In the genomic region with DNA sequence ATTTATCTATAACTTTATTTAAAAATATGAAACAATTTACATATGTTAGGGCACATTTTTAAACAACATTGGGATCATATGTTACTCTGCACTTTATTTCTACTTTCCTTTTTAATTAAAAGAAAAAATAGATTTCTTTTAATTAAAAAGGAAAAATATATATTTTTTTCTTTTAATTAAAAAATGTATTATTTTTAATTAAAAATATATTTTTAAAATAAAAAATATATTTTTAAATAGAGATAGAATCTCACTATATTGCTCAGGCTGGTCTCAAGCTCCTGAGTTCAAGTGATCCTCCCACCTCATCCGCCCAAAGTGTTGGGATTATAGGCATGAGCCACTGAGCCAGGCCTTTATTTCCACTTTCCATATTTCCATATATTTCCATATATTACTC, we compare ENCODE assay signal across 30 cellular contexts.
"Had no signal": no experiment of that assay in that cellular context is flagged by ENCODE, and none has a peak within 500 bp of the region (broad histone marks: within the 10 kb centered on the region; RNA-seq: fewer than 3 reads in every experiment).

No MANE protein-coding gene starts in this region.

- H3K36me3 ChIP-seq: SJSA1 had no signal

- DNase-seq: activated CD4-positive, alpha-beta memory T cell treated with anti-CD3 and anti-CD28 coated beads, Interleukin-2, amount 10 ng/mL, durations not matched to agents 7 days and 5 days; activated CD4-positive, alpha-beta T cell treated with anti-CD3 and anti-CD28 coated beads for 1 hour; activated CD4-positive, alpha-beta T cell treated with anti-CD3 and anti-CD28 coated beads for 48 hours; activated CD4-positive, CD25-positive, alpha-beta regulatory T cell; activated CD8-positive, alpha-beta memory T cell treated with anti-CD3 and anti-CD28 coated beads for 24 hours; activated CD8-positive, alpha-beta memory T cell treated with anti-CD3 and anti-CD28 coated beads, Interleukin-2, amount 10 ng/mL, durations not matched to agents 7 days and 5 days; activated CD8-positive, alpha-beta memory T cell treated with anti-CD3 and anti-CD28 coated beads, Interleukin-2, amount 50 U/mL, for 48 hours; activated effector memory CD4-positive, alpha-beta T cell treated with Interleukin-2 at 50 U/mL for 16 hours; activated naive CD4-positive, alpha-beta T cell treated with anti-CD3 and anti-CD28 coated beads, Interleukin-2, amount 10 ng/mL, durations not matched to agents 7 days and 5 days; activated naive CD8-positive, alpha-beta T cell treated with anti-CD3 and anti-CD28 coated beads, Interleukin-2, amount 50 U/mL, for 24 hours; activated T-cell treated with anti-CD3 and anti-CD28 coated beads, Interleukin-2, amount 50 U/mL, for 48 hours; anterior cingulate cortex; central memory CD4-positive, alpha-beta T cell; Kasumi-1; KG1; MM.1S; MV-4-11; NCI-H1092 treated with DMSO at 0.1 percent for 48 hours; NCI-H1417; NCI-H146; NCI-H187; NCI-H2081; NCI-H226; NCI-H446 treated with DMSO at 0.1 percent for 48 hours; NCI-H524; RPMI8226; SHP77 treated with DMSO at 0.1 percent for 48 hours; SK-N-SH had no signal

- H3K4me3 ChIP-seq: SJSA1 had no signal

- H3K27ac ChIP-seq: SJSA1, VCaP had no signal

- H3K9ac ChIP-seq: SK-N-SH had no signal

- H3K9me3 ChIP-seq: SJSA1, SK-N-SH had no signal
